In the genomic region with DNA sequence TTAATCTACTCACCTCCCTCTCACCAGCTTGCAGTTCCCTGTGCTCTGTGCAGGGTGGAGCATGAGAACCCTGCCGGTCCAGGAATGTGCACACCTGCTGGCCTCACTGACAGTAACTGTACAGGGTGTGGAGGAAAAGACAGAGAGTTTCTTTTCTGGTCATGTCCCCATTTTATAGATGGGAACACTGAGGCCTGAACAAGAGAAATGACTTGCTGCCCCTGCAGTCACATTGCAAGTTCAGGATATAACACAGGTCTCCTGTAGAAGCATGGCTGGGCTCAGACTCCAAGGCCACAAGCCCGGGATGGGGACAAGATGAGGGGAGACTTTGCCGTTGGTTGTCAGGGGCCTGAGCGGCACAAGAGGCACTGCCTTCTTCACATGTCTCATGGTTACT, we compare ENCODE assay signal across 1 cellular context.
TF ChIP-seq lines count a peak whose summit lies in the region.

No MANE protein-coding gene starts in this region.

TF ChIP-seq in HepG2, 621 proteins besides CTCF, POLR2A, EP300 and RAD21 (continued from another document):
- TF ChIP-seq, protein P1, sequence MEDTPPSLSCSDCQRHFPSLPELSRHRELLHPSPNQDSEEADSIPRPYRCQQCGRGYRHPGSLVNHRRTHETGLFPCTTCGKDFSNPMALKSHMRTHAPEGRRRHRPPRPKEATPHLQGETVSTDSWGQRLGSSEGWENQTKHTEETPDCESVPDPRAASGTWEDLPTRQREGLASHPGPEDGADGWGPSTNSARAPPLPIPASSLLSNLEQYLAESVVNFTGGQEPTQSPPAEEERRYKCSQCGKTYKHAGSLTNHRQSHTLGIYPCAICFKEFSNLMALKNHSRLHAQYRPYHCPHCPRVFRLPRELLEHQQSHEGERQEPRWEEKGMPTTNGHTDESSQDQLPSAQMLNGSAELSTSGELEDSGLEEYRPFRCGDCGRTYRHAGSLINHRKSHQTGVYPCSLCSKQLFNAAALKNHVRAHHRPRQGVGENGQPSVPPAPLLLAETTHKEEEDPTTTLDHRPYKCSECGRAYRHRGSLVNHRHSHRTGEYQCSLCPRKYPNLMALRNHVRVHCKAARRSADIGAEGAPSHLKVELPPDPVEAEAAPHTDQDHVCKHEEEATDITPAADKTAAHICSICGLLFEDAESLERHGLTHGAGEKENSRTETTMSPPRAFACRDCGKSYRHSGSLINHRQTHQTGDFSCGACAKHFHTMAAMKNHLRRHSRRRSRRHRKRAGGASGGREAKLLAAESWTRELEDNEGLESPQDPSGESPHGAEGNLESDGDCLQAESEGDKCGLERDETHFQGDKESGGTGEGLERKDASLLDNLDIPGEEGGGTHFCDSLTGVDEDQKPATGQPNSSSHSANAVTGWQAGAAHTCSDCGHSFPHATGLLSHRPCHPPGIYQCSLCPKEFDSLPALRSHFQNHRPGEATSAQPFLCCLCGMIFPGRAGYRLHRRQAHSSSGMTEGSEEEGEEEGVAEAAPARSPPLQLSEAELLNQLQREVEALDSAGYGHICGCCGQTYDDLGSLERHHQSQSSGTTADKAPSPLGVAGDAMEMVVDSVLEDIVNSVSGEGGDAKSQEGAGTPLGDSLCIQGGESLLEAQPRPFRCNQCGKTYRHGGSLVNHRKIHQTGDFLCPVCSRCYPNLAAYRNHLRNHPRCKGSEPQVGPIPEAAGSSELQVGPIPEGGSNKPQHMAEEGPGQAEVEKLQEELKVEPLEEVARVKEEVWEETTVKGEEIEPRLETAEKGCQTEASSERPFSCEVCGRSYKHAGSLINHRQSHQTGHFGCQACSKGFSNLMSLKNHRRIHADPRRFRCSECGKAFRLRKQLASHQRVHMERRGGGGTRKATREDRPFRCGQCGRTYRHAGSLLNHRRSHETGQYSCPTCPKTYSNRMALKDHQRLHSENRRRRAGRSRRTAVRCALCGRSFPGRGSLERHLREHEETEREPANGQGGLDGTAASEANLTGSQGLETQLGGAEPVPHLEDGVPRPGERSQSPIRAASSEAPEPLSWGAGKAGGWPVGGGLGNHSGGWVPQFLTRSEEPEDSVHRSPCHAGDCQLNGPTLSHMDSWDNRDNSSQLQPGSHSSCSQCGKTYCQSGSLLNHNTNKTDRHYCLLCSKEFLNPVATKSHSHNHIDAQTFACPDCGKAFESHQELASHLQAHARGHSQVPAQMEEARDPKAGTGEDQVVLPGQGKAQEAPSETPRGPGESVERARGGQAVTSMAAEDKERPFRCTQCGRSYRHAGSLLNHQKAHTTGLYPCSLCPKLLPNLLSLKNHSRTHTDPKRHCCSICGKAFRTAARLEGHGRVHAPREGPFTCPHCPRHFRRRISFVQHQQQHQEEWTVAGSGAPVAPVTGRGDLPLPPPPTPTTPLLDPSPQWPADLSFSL (CRISPR knock-in tag; IDR thresholded peaks at IDR 0.05) = no peak
- no peak for TF ChIP-seq ZNF451 (CRISPR knock-in tag; IDR thresholded peaks at IDR 0.05)
- no peak for TF ChIP-seq ZBTB7B (CRISPR knock-in tag; IDR thresholded peaks at IDR 0.05)
- TF ChIP-seq NR2C2 (CRISPR knock-in tag; IDR thresholded peaks at IDR 0.05; ENCODE audit: borderline replicate concordance) = no peak
- TF ChIP-seq TBL1XR1 (IDR thresholded peaks at IDR 0.05; ENCODE audit: borderline replicate concordance, low read length, partially characterized antibody) = no peak
- TF ChIP-seq HES4 (CRISPR knock-in tag; IDR thresholded peaks at IDR 0.05; ENCODE audit: borderline replicate concordance) = no peak
